Comparison of ENCODE assay signal across 28 cellular contexts in the genomic region with DNA sequence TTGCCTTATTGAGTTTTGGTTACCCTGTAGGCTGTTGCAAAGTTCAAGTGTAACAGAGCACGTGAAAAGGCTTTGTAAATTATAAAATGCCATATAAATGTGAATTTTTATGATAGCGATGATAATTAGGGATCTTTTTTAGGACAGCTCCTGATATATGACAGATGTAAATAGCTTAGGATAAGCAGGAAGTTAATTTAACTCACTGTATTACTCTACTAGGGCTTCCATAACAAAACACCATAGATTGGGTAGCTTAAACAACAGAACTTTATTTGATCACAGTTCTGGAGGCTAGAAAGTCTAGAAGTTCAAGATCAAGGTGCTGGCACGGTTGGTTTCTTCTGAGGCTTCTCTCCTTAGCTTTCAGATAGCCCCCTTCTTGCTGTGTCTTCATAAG. TPM values are rescaled to one million over a fixed set of nuclear protein-coding genes. Genes with fewer than 3 reads are reported as not detected.
DNase-seq lines count a peak whose midpoint lies in the region; ATAC-seq and TF ChIP-seq lines count a peak whose summit lies in the region.
"Had no signal": no experiment of that assay in that cellular context is flagged by ENCODE, and none has a peak within 500 bp of the region (broad histone marks: within the 10 kb centered on the region; RNA-seq: fewer than 3 reads in every experiment).

No MANE protein-coding gene starts in this region.

- H3K27ac ChIP-seq in OCI-LY1 (ENCODE audit: low read depth, low read length, poor library complexity, severe bottlenecking): peak overlapping the region; percentile 65
- H3K27ac ChIP-seq in lower lobe of right lung: peak overlapping the region; percentile 47
- H3K27ac ChIP-seq: coronary artery, esophagus squamous epithelium, GM23248, left ventricle myocardium inferior, neural progenitor cell, RWPE1, thyroid gland, WERI-Rb-1 had no signal

- peak overlapping the region; percentile 87 for H2AFZ ChIP-seq in OCI-LY1 (ENCODE audit: low read length)
- H2AFZ ChIP-seq: GM23248, neural progenitor cell had no signal

- H3K4me2 ChIP-seq in OCI-LY1 (ENCODE audit: low read length): no peak overlapping the region
- H3K4me2 ChIP-seq: neural progenitor cell had no signal

- no peaks in the 10 kb centered on the region for H3K9me2 ChIP-seq in OCI-LY1 (ENCODE audit: low read depth, low read length)

- peaks cover 32% of the 10 kb centered on the region for H3K4me1 Mint-ChIP-seq in activated naive CD8-positive, alpha-beta T cell treated with anti-CD3 and anti-CD28 coated beads, Interleukin-2, amount 10 ng/mL, durations not matched to agents 7 days and 5 days
- H3K4me1 Mint-ChIP-seq in activated naive CD8-positive, alpha-beta T cell treated with anti-CD3 and anti-CD28 coated beads, Interleukin-2, amount 50 U/mL, for 24 hours: peaks cover 53% of the 10 kb centered on the region
- H3K4me1 Mint-ChIP-seq: neural progenitor cell had no signal

- TF ChIP-seq CTCF in OCI-LY1 (IDR thresholded peaks at IDR 0.05; ENCODE audit: low read length) (no peak), lower lobe of right lung (IDR thresholded peaks at IDR 0.05) (no peak)

- peak overlapping the region; percentile 75 for H3K27ac Mint-ChIP-seq in activated naive CD8-positive, alpha-beta T cell treated with anti-CD3 and anti-CD28 coated beads, Interleukin-2, amount 10 ng/mL, durations not matched to agents 7 days and 5 days
- no peak overlapping the region for H3K27ac Mint-ChIP-seq in activated naive CD8-positive, alpha-beta T cell treated with anti-CD3 and anti-CD28 coated beads, Interleukin-2, amount 50 U/mL, for 24 hours
- H3K27ac Mint-ChIP-seq: neural progenitor cell; stimulated activated naive CD8-positive, alpha-beta T cell treated with anti-CD3 and anti-CD28 coated beads, Interleukin-15, Interleukin-2, amounts not matched to agents 100 ng/mL and 50 ng/mL, for 24 hours had no signal

- ATAC-seq in activated naive CD8-positive, alpha-beta T cell treated with anti-CD3 and anti-CD28 coated beads, Interleukin-2, amount 10 ng/mL, durations not matched to agents 7 days and 5 days (ENCODE audit: low read depth): no peak
- ATAC-seq in activated naive CD8-positive, alpha-beta T cell treated with anti-CD3 and anti-CD28 coated beads, Interleukin-2, amount 50 U/mL, for 24 hours: no peak
- ATAC-seq in lower lobe of right lung: no peak

- intact Hi-C loops in lower lobe of right lung (cut with DNase I): no loop called here

- no peaks in the 10 kb centered on the region for H4K20me1 ChIP-seq in OCI-LY1 (ENCODE audit: insufficient read depth, low read length)

- no peak overlapping the region for H3K9ac ChIP-seq in OCI-LY1 (ENCODE audit: low read length)
- H3K9ac ChIP-seq: GM23248, neural progenitor cell had no signal

- H3F3A ChIP-seq in OCI-LY1 (ENCODE audit: insufficient read depth, low read length): no peaks in the 10 kb centered on the region

- peaks cover 3% of the 10 kb centered on the region for H3K9me3 Mint-ChIP-seq in activated naive CD8-positive, alpha-beta T cell treated with anti-CD3 and anti-CD28 coated beads, Interleukin-2, amount 10 ng/mL, durations not matched to agents 7 days and 5 days
- H3K9me3 Mint-ChIP-seq in activated naive CD8-positive, alpha-beta T cell treated with anti-CD3 and anti-CD28 coated beads, Interleukin-2, amount 50 U/mL, for 24 hours: peaks cover 11% of the 10 kb centered on the region

- no peaks in the 10 kb centered on the region for H3K27me3 Mint-ChIP-seq in activated naive CD8-positive, alpha-beta T cell treated with anti-CD3 and anti-CD28 coated beads, Interleukin-2, amount 10 ng/mL, durations not matched to agents 7 days and 5 days
- peaks cover 1% of the 10 kb centered on the region for H3K27me3 Mint-ChIP-seq in activated naive CD8-positive, alpha-beta T cell treated with anti-CD3 and anti-CD28 coated beads, Interleukin-2, amount 50 U/mL, for 24 hours
- H3K27me3 Mint-ChIP-seq: CD4-positive, alpha-beta memory T cell; stimulated activated naive CD8-positive, alpha-beta T cell treated with anti-CD3 and anti-CD28 coated beads, Interleukin-15, Interleukin-2, amounts not matched to agents 100 ng/mL and 50 ng/mL, for 24 hours had no signal

- H3K4me3 Mint-ChIP-seq in activated naive CD8-positive, alpha-beta T cell treated with anti-CD3 and anti-CD28 coated beads, Interleukin-2, amount 10 ng/mL, durations not matched to agents 7 days and 5 days: no peak overlapping the region
- H3K4me3 Mint-ChIP-seq in activated naive CD8-positive, alpha-beta T cell treated with anti-CD3 and anti-CD28 coated beads, Interleukin-2, amount 50 U/mL, for 24 hours: no peak overlapping the region
- H3K4me3 Mint-ChIP-seq: neural progenitor cell; stimulated activated naive CD8-positive, alpha-beta T cell treated with anti-CD3 and anti-CD28 coated beads, Interleukin-15, Interleukin-2, amounts not matched to agents 100 ng/mL and 50 ng/mL, for 24 hours had no signal

- H3K27me3 ChIP-seq in OCI-LY1 (ENCODE audit: insufficient read depth, low read length): no peaks in the 10 kb centered on the region
- H3K27me3 ChIP-seq in lower lobe of right lung (ENCODE audit: low read depth): no peaks in the 10 kb centered on the region
- H3K27me3 ChIP-seq: esophagus squamous epithelium, neural progenitor cell, thyroid gland had no signal

- H3K36me3 ChIP-seq in OCI-LY1 (ENCODE audit: insufficient read depth, low read length): no peaks in the 10 kb centered on the region
- H3K36me3 ChIP-seq in lower lobe of right lung: no peaks in the 10 kb centered on the region
- H3K36me3 ChIP-seq: esophagus squamous epithelium, left ventricle myocardium inferior, neural progenitor cell, thyroid gland, WERI-Rb-1 had no signal

- peaks cover 20% of the 10 kb centered on the region for H3K4me1 ChIP-seq in OCI-LY1 (ENCODE audit: insufficient read depth, low read length, severe bottlenecking)
- H3K4me1 ChIP-seq in lower lobe of right lung: peaks cover 25% of the 10 kb centered on the region
- H3K4me1 ChIP-seq: esophagus squamous epithelium, left ventricle myocardium inferior, neural progenitor cell, thyroid gland had no signal

- DNase-seq in activated naive CD8-positive, alpha-beta T cell treated with anti-CD3 and anti-CD28 coated beads, Interleukin-2, amount 10 ng/mL, durations not matched to agents 7 days and 5 days: no peak
- DNase-seq in activated naive CD8-positive, alpha-beta T cell treated with anti-CD3 and anti-CD28 coated beads, Interleukin-2, amount 50 U/mL, for 24 hours: no peak
- DNase-seq in lower lobe of right lung (no peak), hippocampal formation (lab: John Stamatoyannopoulos, UW) (no peak), NCI-H2227 (lab: John Stamatoyannopoulos, UW; ENCODE audit: unreplicated experiment) (no peak), midbrain (lab: John Stamatoyannopoulos, UW) (no peak)
- DNase-seq: activated CD4-positive, alpha-beta T cell treated with anti-CD3 and anti-CD28 coated beads, Interleukin-2, amount 50 U/mL, for 4 hours; activated effector memory CD4-positive, alpha-beta T cell treated with anti-CD3 and anti-CD28 coated beads, Interleukin-2, amount 50 U/mL, for 16 hours; anterior cingulate cortex; CD4-positive, alpha-beta memory T cell; DMS53; esophagus squamous epithelium; GF-D8; GM23248; left ventricle myocardium inferior; MM.1S; NCI-H1694; NCI-H2171 treated with DMSO at 0.1 percent for 48 hours; NCI-H69; posterior cingulate gyrus; thyroid gland; WERI-Rb-1 had no signal

- no peaks in the 10 kb centered on the region for H3K79me2 ChIP-seq in OCI-LY1 (ENCODE audit: insufficient read depth, low read length)

- H3K9me3 ChIP-seq in OCI-LY1 (ENCODE audit: low read length) (no peaks in the 10 kb centered on the region), lower lobe of right lung (no peaks in the 10 kb centered on the region)
- H3K9me3 ChIP-seq: esophagus squamous epithelium, left ventricle myocardium inferior, thyroid gland had no signal

- peaks cover 55% of the 10 kb centered on the region for H3K36me3 Mint-ChIP-seq in activated naive CD8-positive, alpha-beta T cell treated with anti-CD3 and anti-CD28 coated beads, Interleukin-2, amount 10 ng/mL, durations not matched to agents 7 days and 5 days
- H3K36me3 Mint-ChIP-seq in activated naive CD8-positive, alpha-beta T cell treated with anti-CD3 and anti-CD28 coated beads, Interleukin-2, amount 50 U/mL, for 24 hours (ENCODE audit: low read depth): peaks cover 48% of the 10 kb centered on the region

- H3K4me3 ChIP-seq in OCI-LY1 (ENCODE audit: low read depth, low read length, poor library complexity, severe bottlenecking) (no peak overlapping the region), lower lobe of right lung (no peak overlapping the region)
- H3K4me3 ChIP-seq: coronary artery, esophagus squamous epithelium, GM23248, left ventricle myocardium inferior, neural progenitor cell, thyroid gland had no signal

- POLR2A ChIA-PET in activated naive CD8-positive, alpha-beta T cell treated with anti-CD3 and anti-CD28 coated beads, Interleukin-2, amount 10 ng/mL, durations not matched to agents 7 days and 5 days (lab: Charles Lee): interaction anchor here (2.1 kb wide), 1 partner anchor 17 kb away, joined by 8 read pairs; a partner anchor contains a TSS

RNA-seq across cellular contexts. Expression of a gene that starts 17.0 kb away (rescaled TPM):
- 100 to 1,000 TPM; 117 to 125 TPM for total RNA-seq in activated naive CD8-positive, alpha-beta T cell treated with anti-CD3 and anti-CD28 coated beads, Interleukin-2, amount 10 ng/mL, durations not matched to agents 7 days and 5 days
- 34.3 TPM for total RNA-seq in lower lobe of right lung
- total RNA-seq: GM23248, HT1080 had no signal
